In the genomic region with DNA sequence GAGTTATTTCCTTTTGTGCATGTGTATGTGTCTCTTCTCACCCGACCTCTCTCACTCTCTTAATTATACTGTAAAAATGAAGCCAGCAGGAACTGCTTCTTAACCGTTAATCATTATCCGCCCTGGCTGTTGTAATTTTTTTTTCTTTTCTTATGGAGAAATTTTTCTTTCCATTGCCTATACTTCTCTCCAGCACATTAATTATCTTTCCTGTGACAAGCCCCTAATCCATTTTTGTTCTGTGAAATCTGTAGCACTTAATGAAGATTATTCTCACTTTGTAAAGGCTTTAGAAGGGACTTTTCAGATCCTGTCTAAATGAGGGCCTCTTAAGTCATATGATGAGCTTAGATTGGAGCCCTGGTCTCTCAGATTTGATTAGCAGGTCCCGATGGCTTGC, we compare ENCODE assay signal across 1 cellular context.
TF ChIP-seq lines count a peak whose summit lies in the region.

No MANE protein-coding gene starts in this region.

TF ChIP-seq in SK-N-SH, 30 proteins besides CTCF, POLR2A, EP300 and RAD21 (continued from another document):
- TF ChIP-seq, protein P1, sequence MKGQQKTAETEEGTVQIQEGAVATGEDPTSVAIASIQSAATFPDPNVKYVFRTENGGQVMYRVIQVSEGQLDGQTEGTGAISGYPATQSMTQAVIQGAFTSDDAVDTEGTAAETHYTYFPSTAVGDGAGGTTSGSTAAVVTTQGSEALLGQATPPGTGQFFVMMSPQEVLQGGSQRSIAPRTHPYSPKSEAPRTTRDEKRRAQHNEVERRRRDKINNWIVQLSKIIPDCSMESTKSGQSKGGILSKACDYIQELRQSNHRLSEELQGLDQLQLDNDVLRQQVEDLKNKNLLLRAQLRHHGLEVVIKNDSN (IDR thresholded peaks at IDR 0.05; ENCODE audit: borderline replicate concordance, low read depth) = no peak
- no peak for TF ChIP-seq NFIC (IDR thresholded peaks at IDR 0.05; ENCODE audit: borderline replicate concordance)
- TF ChIP-seq FOXJ3 (CRISPR knock-in tag; IDR thresholded peaks at IDR 0.05) = no peak
- no peak for TF ChIP-seq SIN3A (IDR thresholded peaks at IDR 0.05; ENCODE audit: borderline replicate concordance, low read depth, low read length)
- TF ChIP-seq NRF1 (IDR thresholded peaks at IDR 0.05; ENCODE audit: low read depth, low read length) = no peak
- no peak for TF ChIP-seq FOXM1 (IDR thresholded peaks at IDR 0.05; ENCODE audit: low read depth)
- TF ChIP-seq RCOR1 (IDR thresholded peaks at IDR 0.05; ENCODE audit: low read length) = no peak
- TF ChIP-seq YY1 (IDR thresholded peaks at IDR 0.05; ENCODE audit: low read depth) = no peak
- no peak for TF ChIP-seq JUND (IDR thresholded peaks at IDR 0.05)
- no peak for TF ChIP-seq GABPA (IDR thresholded peaks at IDR 0.05; ENCODE audit: low read depth)
- TF ChIP-seq, protein P2, sequence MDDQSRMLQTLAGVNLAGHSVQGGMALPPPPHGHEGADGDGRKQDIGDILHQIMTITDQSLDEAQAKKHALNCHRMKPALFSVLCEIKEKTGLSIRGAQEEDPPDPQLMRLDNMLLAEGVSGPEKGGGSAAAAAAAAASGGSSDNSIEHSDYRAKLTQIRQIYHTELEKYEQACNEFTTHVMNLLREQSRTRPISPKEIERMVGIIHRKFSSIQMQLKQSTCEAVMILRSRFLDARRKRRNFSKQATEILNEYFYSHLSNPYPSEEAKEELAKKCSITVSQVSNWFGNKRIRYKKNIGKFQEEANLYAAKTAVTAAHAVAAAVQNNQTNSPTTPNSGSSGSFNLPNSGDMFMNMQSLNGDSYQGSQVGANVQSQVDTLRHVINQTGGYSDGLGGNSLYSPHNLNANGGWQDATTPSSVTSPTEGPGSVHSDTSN (IDR thresholded peaks at IDR 0.05) = no peak
- no peak for TF ChIP-seq ELF1 (IDR thresholded peaks at IDR 0.05)
- TF ChIP-seq MEF2A (IDR thresholded peaks at IDR 0.05; ENCODE audit: borderline replicate concordance, low read depth) = no peak
